Comparison of ENCODE assay signal across 9 cellular contexts in the genomic region with DNA sequence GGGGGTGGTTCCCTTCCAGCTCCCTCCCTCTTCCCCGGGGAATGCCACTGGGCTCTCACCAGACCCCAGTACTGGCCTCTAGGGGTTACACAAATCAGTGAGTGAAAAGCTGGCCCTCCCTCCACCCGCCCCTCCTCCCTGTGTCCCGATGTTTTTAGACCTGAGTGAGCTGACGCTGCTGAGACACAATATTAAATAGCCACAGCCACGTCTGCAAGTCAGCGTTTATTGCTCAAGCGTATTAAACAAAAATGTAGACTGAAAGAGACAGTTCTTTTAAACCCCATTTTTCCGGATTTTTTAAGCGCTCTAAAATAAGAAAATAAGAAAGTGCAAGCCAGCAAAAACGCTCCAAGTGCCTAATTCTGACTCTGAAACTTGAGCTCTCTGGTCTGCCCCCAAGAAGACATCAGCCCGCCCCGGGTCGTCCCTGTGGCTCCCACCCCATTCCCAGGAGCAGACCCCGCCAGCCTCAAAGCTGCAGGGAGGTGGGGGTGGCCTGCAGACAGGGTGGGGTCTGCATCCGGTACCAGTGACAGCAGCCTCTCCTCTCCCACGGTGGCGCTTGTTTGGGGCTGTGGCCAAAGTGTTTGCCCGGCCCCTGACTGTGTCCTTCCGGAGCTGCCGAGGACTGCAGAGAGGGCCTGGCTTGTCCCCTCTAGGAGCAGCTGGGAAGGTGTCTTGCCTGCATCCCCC. TPM values are rescaled to one million over a fixed set of nuclear protein-coding genes. Genes with fewer than 3 reads are reported as not detected.
DNase-seq lines count a peak whose midpoint lies in the region; ATAC-seq and TF ChIP-seq lines count a peak whose summit lies in the region.
"Had no signal": no experiment of that assay in that cellular context is flagged by ENCODE, and none has a peak within 500 bp of the region (broad histone marks: within the 10 kb centered on the region; RNA-seq: fewer than 3 reads in every experiment).

No MANE protein-coding gene starts in this region.

- H3K9me2 ChIP-seq in PC-3 (replicated peaks; ENCODE audit: low read length): no peaks in the 10 kb centered on the region

- intact Hi-C loops in PC-3 (cut with micrococcal nuclease): no loop called here

- peak overlapping the region; percentile 47 for H3K4me2 ChIP-seq in skeletal muscle satellite cell (ENCODE audit: low read length)
- H3K4me2 ChIP-seq in PC-3 (ENCODE audit: low read length): no peak overlapping the region

- no peaks in the 10 kb centered on the region for H3F3A ChIP-seq in PC-3 (ENCODE audit: low read length, unreplicated experiment)

- H3K4me1 ChIP-seq in skeletal muscle satellite cell (ENCODE audit: control insufficient read depth, insufficient read depth, low read length) (no peaks in the 10 kb centered on the region), PC-3 (ENCODE audit: insufficient read depth, low read length) (0 out of 2 replicates have a peak, but pooled peaks cover 3% of the 10 kb centered on the region)

- DNase-seq in NCI-H2107 treated with DMSO at 0.1 percent for 48 hours (lab: John Stamatoyannopoulos, UW; ENCODE audit: unreplicated experiment) (peak; percentile 5), NCI-H2107 (lab: John Stamatoyannopoulos, UW) (no peak), SK-N-MC (ENCODE audit: low read depth, low spot score) (no peak), hepatic stellate cell (ENCODE audit: low spot score) (peak; percentile 74), PC-3 (no peak)
- DNase-seq: OCI-M1 had no signal

- ATAC-seq in PC-3 (no peak), GM21737 (IDR thresholded peaks at IDR 0.05; ENCODE audit: unreplicated experiment) (no peak), GM19397 (IDR thresholded peaks at IDR 0.05; ENCODE audit: unreplicated experiment) (no peak)

- H3K9me3 ChIP-seq in SK-N-MC (ENCODE audit: low read depth, low read length) (no peaks in the 10 kb centered on the region), skeletal muscle satellite cell (replicated peaks; ENCODE audit: low read length) (no peaks in the 10 kb centered on the region), PC-3 (ENCODE audit: low read length) (no peaks in the 10 kb centered on the region)

- H3K27me3 ChIP-seq in skeletal muscle satellite cell (ENCODE audit: control insufficient read depth, insufficient read depth, low read length) (peaks cover 36% of the 10 kb centered on the region), PC-3 (ENCODE audit: low read length) (no peaks in the 10 kb centered on the region)

- no peak for TF ChIP-seq CTCF in PC-3 (conservative IDR thresholded peaks at IDR 0.05; ENCODE audit: low read depth, low read length)

- BruUV-seq in PC-3 (replicated peaks; lab: Mats Ljungman, UMichigan): no TSS peak

- H3K79me2 ChIP-seq in PC-3 (ENCODE audit: low read length): no peaks in the 10 kb centered on the region

- H4K20me1 ChIP-seq in PC-3 (ENCODE audit: low read length): no peaks in the 10 kb centered on the region

- H2AFZ ChIP-seq in PC-3 (ENCODE audit: low read length): no peak overlapping the region

- no peak overlapping the region for H3K9ac ChIP-seq in SK-N-MC (ENCODE audit: insufficient read length)
- H3K9ac ChIP-seq in skeletal muscle satellite cell (ENCODE audit: low read depth, low read length): no peak overlapping the region
- no peak overlapping the region for H3K9ac ChIP-seq in PC-3 (ENCODE audit: low read length)

- POLR2A ChIA-PET in PC-3 (lab: Charles Lee; ENCODE audit: unreplicated experiment): no interaction called here

- H3K4me3 ChIP-seq in SK-N-MC (peak overlapping the region; percentile 14), skeletal muscle satellite cell (ENCODE audit: low read length) (no peak overlapping the region), PC-3 (ENCODE audit: low read length) (no peak overlapping the region)

- no peaks in the 10 kb centered on the region for H3K36me3 ChIP-seq in SK-N-MC (ENCODE audit: insufficient read depth, low read length)
- no peaks in the 10 kb centered on the region for H3K36me3 ChIP-seq in skeletal muscle satellite cell (ENCODE audit: insufficient read depth, low read length)
- H3K36me3 ChIP-seq in PC-3 (ENCODE audit: low read depth, low read length): no peaks in the 10 kb centered on the region

- H3K27ac ChIP-seq in SK-N-MC: no peak overlapping the region
- H3K27ac ChIP-seq in PC-3 (ENCODE audit: low read length): no peak overlapping the region

- CTCF ChIA-PET in PC-3 (lab: Charles Lee): no interaction called here

RNA-seq across cellular contexts. Expression of gene TTLL8, which starts 1.2 kb away (rescaled TPM):
- not detected in 2 replicates for total RNA-seq in skeletal muscle satellite cell (2012; rRNA removed)
- not detected in 2 replicates for total RNA-seq in PC-3 (2014; rRNA removed)

RNA-seq across cellular contexts. Expression of gene MLC1, which starts 25.9 kb away (rescaled TPM):
- total RNA-seq in skeletal muscle satellite cell (2012; rRNA removed): not detected in 2 replicates
- total RNA-seq in PC-3 (2014; rRNA removed): 0.62 TPM in 1 of 2 replicates, not detected in the other

RNA-seq across cellular contexts. Expression of gene MOV10L1, which starts 30.5 kb away (rescaled TPM):
- 0.25 and 0.66 TPM in 2 replicates for total RNA-seq in skeletal muscle satellite cell (2012; rRNA removed)
- 0.26 and 1.6 TPM in 2 replicates for total RNA-seq in PC-3 (2014; rRNA removed)

RNA-seq across cellular contexts. Expression of gene IL17REL, which starts 46.8 kb away (rescaled TPM):
- not detected in 2 replicates for total RNA-seq in skeletal muscle satellite cell (2012; rRNA removed)
- 0.04 TPM in 1 of 2 replicates, not detected in the other for total RNA-seq in PC-3 (2014; rRNA removed)

Comparison
In these comparisons a context has a peak if more than half of its experiments do, and no peak if none do; other contexts are left out.
1. DNase-seq: peak in NCI-H2107 treated with DMSO at 0.1 percent for 48 hours (single experiment) and hepatic stellate cell (single experiment); none in NCI-H2107 (single experiment), SK-N-MC (single experiment) and PC-3 (single experiment).